25 cellular contexts compared by ENCODE assay signal in the genomic region with DNA sequence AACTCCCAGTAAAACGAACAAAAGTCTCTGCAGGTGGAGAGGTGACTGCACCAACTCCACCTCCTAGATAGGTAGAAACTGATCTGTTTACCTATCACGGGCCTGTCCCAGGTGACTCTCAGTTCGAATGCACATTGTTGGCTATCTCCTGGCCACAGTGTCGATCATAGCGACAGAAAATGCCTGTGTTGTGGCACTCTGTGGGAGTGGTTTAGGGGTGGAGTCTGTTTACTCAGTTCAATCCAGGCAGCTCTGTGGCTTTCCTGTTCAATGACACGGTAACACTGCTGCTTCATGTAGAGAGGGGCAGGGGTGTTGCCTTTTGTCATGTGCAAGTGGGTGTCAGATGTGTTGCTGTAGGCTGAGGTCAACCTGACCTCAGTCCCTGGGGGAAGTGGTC.
"Had no signal": no experiment of that assay in that cellular context is flagged by ENCODE, and none has a peak within 500 bp of the region (broad histone marks: within the 10 kb centered on the region; RNA-seq: fewer than 3 reads in every experiment).

No MANE protein-coding gene starts in this region.

- H3K36me3 Mint-ChIP-seq: activated CD8-positive, alpha-beta memory T cell treated with anti-CD3 and anti-CD28 coated beads, Interleukin-2, amount 10 ng/mL, durations not matched to agents 7 days and 5 days; WTC11 had no signal

- H3K4me1 Mint-ChIP-seq: activated CD8-positive, alpha-beta memory T cell treated with anti-CD3 and anti-CD28 coated beads, Interleukin-2, amount 10 ng/mL, durations not matched to agents 7 days and 5 days; activated naive CD8-positive, alpha-beta T cell treated with anti-CD3 and anti-CD28 coated beads, Interleukin-2, amount 50 U/mL, for 24 hours; T-helper 17 cell; WTC11 had no signal

- H3K27ac Mint-ChIP-seq: activated CD8-positive, alpha-beta memory T cell treated with anti-CD3 and anti-CD28 coated beads, Interleukin-2, amount 10 ng/mL, durations not matched to agents 7 days and 5 days; activated naive CD4-positive, alpha-beta T cell treated with anti-CD3 and anti-CD28 coated beads, Interleukin-2, amount 50 U/mL, for 72 hours; activated naive CD8-positive, alpha-beta T cell treated with anti-CD3 and anti-CD28 coated beads, Interleukin-2, amount 50 U/mL, for 24 hours; T-helper 17 cell; WTC11 had no signal

- H3K4me3 Mint-ChIP-seq: activated CD8-positive, alpha-beta memory T cell treated with anti-CD3 and anti-CD28 coated beads, Interleukin-2, amount 10 ng/mL, durations not matched to agents 7 days and 5 days; activated naive CD8-positive, alpha-beta T cell treated with anti-CD3 and anti-CD28 coated beads, Interleukin-2, amount 50 U/mL, for 24 hours; activated T-cell treated with anti-CD3 and anti-CD28 coated beads, Interleukin-2, amount 50 U/mL, for 4 hours; T-helper 17 cell; WTC11 had no signal

- ATAC-seq: activated CD8-positive, alpha-beta memory T cell treated with anti-CD3 and anti-CD28 coated beads, Interleukin-2, amount 10 ng/mL, durations not matched to agents 7 days and 5 days; activated naive CD4-positive, alpha-beta T cell treated with anti-CD3 and anti-CD28 coated beads, Interleukin-2, amount 50 U/mL, for 72 hours; activated naive CD8-positive, alpha-beta T cell treated with anti-CD3 and anti-CD28 coated beads, Interleukin-2, amount 50 U/mL, for 24 hours; activated T-cell treated with anti-CD3 and anti-CD28 coated beads, Interleukin-2, amount 50 U/mL, for 4 hours; body of pancreas; T-helper 17 cell; WTC11 had no signal

- DNase-seq: activated CD4-positive, alpha-beta T cell treated with anti-CD3 and anti-CD28 coated beads for 48 hours; activated CD4-positive, alpha-beta T cell treated with anti-CD3 and anti-CD28 coated beads, Interleukin-2, amount 50 U/mL, for 48 hours; activated CD4-positive, CD25-positive, alpha-beta regulatory T cell treated with anti-CD3 and anti-CD28 coated beads, Interleukin-2, amount 50 U/mL, for 72 hours; activated CD8-positive, alpha-beta memory T cell treated with anti-CD3 and anti-CD28 coated beads, Interleukin-2, amount 10 ng/mL, durations not matched to agents 7 days and 5 days; activated effector memory CD4-positive, alpha-beta T cell treated with anti-CD3 and anti-CD28 coated beads, Interleukin-2, amount 50 U/mL, for 16 hours; activated naive CD4-positive, alpha-beta T cell treated with Interleukin-2 at 50 U/mL for 16 hours; activated naive CD8-positive, alpha-beta T cell treated with anti-CD3 and anti-CD28 coated beads, Interleukin-2, amount 50 U/mL, for 24 hours; activated T-cell treated with anti-CD3 and anti-CD28 coated beads, Interleukin-2, amount 50 U/mL, for 4 hours; amniotic stem cell; body of pancreas; central memory CD4-positive, alpha-beta T cell; MV-4-11; NCI-H1092 treated with DMSO at 0.1 percent for 48 hours; NCI-H1436 treated with DMSO at 0.1 percent for 48 hours; NCI-H187 treated with DMSO at 0.1 percent for 48 hours; NCI-H2081 treated with DMSO at 0.1 percent for 48 hours; NCI-H2171; NCI-H2227 treated with DMSO at 0.1 percent for 48 hours; NCI-H526; NK-92 treated with Interleukin-12 subunit alpha and Interleukin-12 subunit beta, amount 100 ng/mL, for 24 hours; SHP77 treated with DMSO at 0.1 percent for 48 hours; T-helper 17 cell; T-helper 9 cell had no signal
